Comparison of ENCODE assay signal across 19 cellular contexts in the genomic region with DNA sequence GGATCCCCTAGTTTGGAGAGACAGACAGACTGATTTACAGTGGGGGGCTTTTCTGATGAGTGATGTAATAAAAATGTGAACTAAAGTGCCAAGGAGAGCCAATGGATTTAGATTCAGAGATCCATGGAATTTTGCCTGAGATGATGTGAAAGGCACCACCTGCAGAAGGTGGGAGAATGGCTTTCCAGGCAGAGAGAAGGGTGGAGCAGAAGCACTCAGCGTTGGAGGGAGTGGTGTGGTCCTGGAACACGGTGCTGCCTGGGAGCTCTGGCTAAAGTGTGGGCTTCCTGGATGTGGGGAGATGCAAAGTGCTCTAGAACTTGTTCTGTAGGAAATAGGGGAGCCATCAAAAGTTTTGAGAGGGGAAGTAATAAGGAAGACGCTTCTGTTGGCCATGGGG. TPM values are rescaled to one million over a fixed set of nuclear protein-coding genes. Genes with fewer than 3 reads are reported as not detected.
DNase-seq lines count a peak whose midpoint lies in the region; ATAC-seq and TF ChIP-seq lines count a peak whose summit lies in the region.
"Had no signal": no experiment of that assay in that cellular context is flagged by ENCODE, and none has a peak within 500 bp of the region (broad histone marks: within the 10 kb centered on the region; RNA-seq: fewer than 3 reads in every experiment).

No MANE protein-coding gene starts in this region.

- no peaks in the 10 kb centered on the region for H3K36me3 ChIP-seq in hepatocyte (replicated peaks; ENCODE audit: insufficient read depth, low read depth)
- H3K36me3 ChIP-seq: BE2C had no signal

- H3K27me3 Mint-ChIP-seq in activated CD8-positive, alpha-beta memory T cell treated with anti-CD3 and anti-CD28 coated beads, Interleukin-2, amount 10 ng/mL, durations not matched to agents 7 days and 5 days: no peaks in the 10 kb centered on the region
- no peaks in the 10 kb centered on the region for H3K27me3 Mint-ChIP-seq in T-helper 17 cell

- H2AFZ ChIP-seq in hepatocyte: no peak overlapping the region

- no peak overlapping the region for H3K4me2 ChIP-seq in hepatocyte
- H3K4me2 ChIP-seq: KMS-11 had no signal

- DNase-seq in activated CD8-positive, alpha-beta memory T cell treated with anti-CD3 and anti-CD28 coated beads, Interleukin-2, amount 10 ng/mL, durations not matched to agents 7 days and 5 days: no peak
- DNase-seq in activated CD8-positive, alpha-beta memory T cell treated with anti-CD3 and anti-CD28 coated beads, Interleukin-2, amount 50 U/mL, for 48 hours: no peak
- no peak for DNase-seq in T-helper 17 cell
- no peak for DNase-seq in hepatocyte (ENCODE audit: low spot score)
- DNase-seq in stimulated activated effector memory CD8-positive, alpha-beta T cell treated with anti-CD3 and anti-CD28 coated beads, Interleukin-12 subunit alpha, Interleukin-12 subunit beta, amount 100 ng/mL, for 72 hours (ENCODE audit: low spot score in 2 of 2): no peak
- DNase-seq in Ammon's horn (ENCODE audit: low spot score): no peak
- DNase-seq in midbrain (lab: John Stamatoyannopoulos, UW): no peak
- DNase-seq: BE2C, DMS79, GOT3, MV-4-11, NCI-H1417, NCI-H2029, NCI-H526, PC-3, RPMI8226, SHP77 treated with DMSO at 0.1 percent for 48 hours had no signal

- CTCF ChIA-PET in activated CD8-positive, alpha-beta memory T cell treated with anti-CD3 and anti-CD28 coated beads, Interleukin-2, amount 10 ng/mL, durations not matched to agents 7 days and 5 days (lab: Charles Lee): interaction anchor here (1.2 kb wide), 1 partner anchor 36 kb away, joined by 4 read pairs; no protein-coding TSS in a partner anchor

- H3K36me3 Mint-ChIP-seq in activated CD8-positive, alpha-beta memory T cell treated with anti-CD3 and anti-CD28 coated beads, Interleukin-2, amount 10 ng/mL, durations not matched to agents 7 days and 5 days: peaks cover 57% of the 10 kb centered on the region
- H3K36me3 Mint-ChIP-seq in T-helper 17 cell (ENCODE audit: low read depth): peaks cover 8% of the 10 kb centered on the region
- H3K36me3 Mint-ChIP-seq in stimulated activated effector memory CD8-positive, alpha-beta T cell treated with anti-CD3 and anti-CD28 coated beads, Interleukin-12 subunit alpha, Interleukin-12 subunit beta, amount 100 ng/mL, for 72 hours: peaks cover 39% of the 10 kb centered on the region

- H3K27ac Mint-ChIP-seq in activated CD8-positive, alpha-beta memory T cell treated with anti-CD3 and anti-CD28 coated beads, Interleukin-2, amount 10 ng/mL, durations not matched to agents 7 days and 5 days: peak overlapping the region; percentile 19
- peak overlapping the region; percentile 55 for H3K27ac Mint-ChIP-seq in T-helper 17 cell
- peak overlapping the region; percentile 76 for H3K27ac Mint-ChIP-seq in stimulated activated effector memory CD8-positive, alpha-beta T cell treated with anti-CD3 and anti-CD28 coated beads, Interleukin-12 subunit alpha, Interleukin-12 subunit beta, amount 100 ng/mL, for 72 hours

- peaks cover 9% of the 10 kb centered on the region for H3K79me2 ChIP-seq in hepatocyte

- H3K9me3 ChIP-seq in T-helper 17 cell (ENCODE audit: control insufficient read depth, low read length, poor library complexity, severe bottlenecking) (no peaks in the 10 kb centered on the region), hepatocyte (ENCODE audit: low read depth) (no peaks in the 10 kb centered on the region)
- H3K9me3 ChIP-seq: BE2C had no signal

- H3K27me3 ChIP-seq in hepatocyte: no peaks in the 10 kb centered on the region

- H3K9me3 Mint-ChIP-seq in activated CD8-positive, alpha-beta memory T cell treated with anti-CD3 and anti-CD28 coated beads, Interleukin-2, amount 10 ng/mL, durations not matched to agents 7 days and 5 days (ENCODE audit: low read depth): no peaks in the 10 kb centered on the region
- H3K9me3 Mint-ChIP-seq in stimulated activated effector memory CD8-positive, alpha-beta T cell treated with anti-CD3 and anti-CD28 coated beads, Interleukin-12 subunit alpha, Interleukin-12 subunit beta, amount 100 ng/mL, for 72 hours: peaks cover 2% of the 10 kb centered on the region

- H3K4me3 ChIP-seq in hepatocyte: no peak overlapping the region

- TF ChIP-seq CTCF in hepatocyte (IDR thresholded peaks at IDR 0.05; ENCODE audit: poor library complexity): no peak

- H3K4me3 Mint-ChIP-seq in activated CD8-positive, alpha-beta memory T cell treated with anti-CD3 and anti-CD28 coated beads, Interleukin-2, amount 10 ng/mL, durations not matched to agents 7 days and 5 days: no peak overlapping the region
- no peak overlapping the region for H3K4me3 Mint-ChIP-seq in T-helper 17 cell
- H3K4me3 Mint-ChIP-seq in stimulated activated effector memory CD8-positive, alpha-beta T cell treated with anti-CD3 and anti-CD28 coated beads, Interleukin-12 subunit alpha, Interleukin-12 subunit beta, amount 100 ng/mL, for 72 hours: no peak overlapping the region

- no peaks in the 10 kb centered on the region for H4K20me1 ChIP-seq in hepatocyte (ENCODE audit: insufficient read depth, poor library complexity, severe bottlenecking)

- ATAC-seq in activated CD8-positive, alpha-beta memory T cell treated with anti-CD3 and anti-CD28 coated beads, Interleukin-2, amount 10 ng/mL, durations not matched to agents 7 days and 5 days: no peak
- ATAC-seq in T-helper 17 cell: no peak
- no peak for ATAC-seq in stimulated activated effector memory CD8-positive, alpha-beta T cell treated with anti-CD3 and anti-CD28 coated beads, Interleukin-12 subunit alpha, Interleukin-12 subunit beta, amount 100 ng/mL, for 72 hours
- ATAC-seq in activated CD4-positive, CD25-positive, alpha-beta regulatory T cell treated with anti-CD3 and anti-CD28 coated beads, Interleukin-2, amount 50 U/mL, for 24 hours: no peak
- ATAC-seq: PC-3 had no signal

- 84% methylated on average over 3 of the region's 3 CpGs for WGBS in hepatocyte (ENCODE audit: low lambda C conversion rate, missing lambda C conversion rate)

- peaks cover 35% of the 10 kb centered on the region for H3K4me1 Mint-ChIP-seq in activated CD8-positive, alpha-beta memory T cell treated with anti-CD3 and anti-CD28 coated beads, Interleukin-2, amount 10 ng/mL, durations not matched to agents 7 days and 5 days
- peaks cover 38% of the 10 kb centered on the region for H3K4me1 Mint-ChIP-seq in T-helper 17 cell
- peaks cover 52% of the 10 kb centered on the region for H3K4me1 Mint-ChIP-seq in stimulated activated effector memory CD8-positive, alpha-beta T cell treated with anti-CD3 and anti-CD28 coated beads, Interleukin-12 subunit alpha, Interleukin-12 subunit beta, amount 100 ng/mL, for 72 hours

- H3K27ac ChIP-seq in hepatocyte: peak overlapping the region; percentile 61
- H3K27ac ChIP-seq: KMS-11 had no signal

- H3K9me2 ChIP-seq in hepatocyte (replicated peaks; ENCODE audit: insufficient read depth): no peaks in the 10 kb centered on the region

- H3K4me1 ChIP-seq in hepatocyte (ENCODE audit: insufficient read depth): peaks cover 19% of the 10 kb centered on the region
- H3K4me1 ChIP-seq: BE2C had no signal

RNA-seq across cellular contexts. Expression of a gene that starts 57.0 kb away (rescaled TPM):
- 100 to 1,000 TPM in 1 of 2 experiments, 10 to 100 TPM in 1; 70.2 to 118 TPM for total RNA-seq in activated CD8-positive, alpha-beta memory T cell treated with anti-CD3 and anti-CD28 coated beads, Interleukin-2, amount 10 ng/mL, durations not matched to agents 7 days and 5 days
- total RNA-seq in T-helper 17 cell: 100 to 1,000 TPM; 117 to 134 TPM
- total RNA-seq in hepatocyte: 60.3 and 78.9 TPM in 2 replicates
- 34.5 and 37.2 TPM in 2 replicates for polyA plus RNA-seq in hepatocyte
- total RNA-seq: PC-3 had no signal

Comparison
In these comparisons a context has a peak if more than half of its experiments do, and no peak if none do; other contexts are left out.
1. H3K27ac Mint-ChIP-seq: peak in every context shown above with its lines; median percentile 76 in stimulated activated effector memory CD8-positive, alpha-beta T cell treated with anti-CD3 and anti-CD28 coated beads, Interleukin-12 subunit alpha, Interleukin-12 subunit beta, amount 100 ng/mL, for 72 hours; 55 in T-helper 17 cell; 19 in activated CD8-positive, alpha-beta memory T cell treated with anti-CD3 and anti-CD28 coated beads, Interleukin-2, amount 10 ng/mL, durations not matched to agents 7 days and 5 days.